ENCODE assay signal across 9 cellular contexts in the genomic region with DNA sequence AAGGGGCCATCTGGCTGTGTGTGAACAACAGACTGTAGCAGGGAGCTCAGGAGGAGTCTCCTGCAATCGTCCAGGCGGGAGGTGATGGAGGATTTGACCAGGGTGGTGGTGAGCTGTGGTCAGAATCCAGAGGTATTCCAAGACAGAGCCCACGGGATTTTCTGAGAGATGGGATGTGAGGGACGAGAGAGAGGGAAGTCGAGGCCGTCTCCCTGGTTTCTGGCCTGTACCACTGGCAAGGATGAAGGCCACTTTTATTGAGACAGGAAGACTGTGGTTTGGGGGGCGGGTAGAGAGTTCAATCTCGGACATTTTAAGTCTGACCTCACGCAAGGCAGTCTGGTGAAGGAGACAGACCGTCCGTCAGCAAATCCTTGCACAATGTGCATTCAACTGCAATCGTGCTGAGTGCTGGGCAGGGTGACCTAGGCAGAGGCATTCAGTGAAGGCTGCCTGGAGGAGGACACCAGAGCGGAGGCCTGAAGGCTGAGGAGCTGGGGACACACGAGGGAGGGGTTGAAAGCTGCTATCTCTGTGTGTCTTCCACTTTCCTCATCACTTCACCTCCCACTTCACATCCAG. TPM values are rescaled to one million over a fixed set of nuclear protein-coding genes. Genes with fewer than 3 reads are reported as not detected.
A peak's percentile ranks its signal among the peaks of the same experiment; 100 is the strongest.
DNase-seq lines count a peak whose midpoint lies in the region; ATAC-seq and TF ChIP-seq lines count a peak whose summit lies in the region.
"Had no signal": no experiment of that assay in that cellular context is flagged by ENCODE, and none has a peak within 500 bp of the region (broad histone marks: within the 10 kb centered on the region; RNA-seq: fewer than 3 reads in every experiment).

No MANE protein-coding gene starts in this region.

- H3K4me3 ChIP-seq in CD4-positive, alpha-beta memory T cell (ENCODE audit: low read length in 2 of 2): no peak overlapping the region
- H3K4me3 ChIP-seq: cardiac muscle cell had no signal

- H3K36me3 ChIP-seq in CD4-positive, alpha-beta memory T cell (ENCODE audit: insufficient read depth, low read length): no peaks in the 10 kb centered on the region
- H3K36me3 ChIP-seq: cardiac muscle cell had no signal

- H3K4me1 Mint-ChIP-seq in CD4-positive, alpha-beta memory T cell: peaks cover 59 to 87% (median 74%) of the 10 kb centered on the region in 4 donors
- H3K4me1 Mint-ChIP-seq in neural crest cell: peaks cover 43% of the 10 kb centered on the region
- H3K4me1 Mint-ChIP-seq in activated T-cell treated with anti-CD3 and anti-CD28 coated beads, Interleukin-2, amount 50 U/mL, for 4 hours (ENCODE audit: low read depth): peaks cover 84% of the 10 kb centered on the region

- no peak for DNase-seq in CD4-positive, alpha-beta memory T cell
- DNase-seq in NOMO-1 treated with DMSO at 0.1 percent for 48 hours (lab: John Stamatoyannopoulos, UW; ENCODE audit: unreplicated experiment): peak; percentile 77
- peak in 2 of 61 donors; percentile 21 to 30 for DNase-seq in caudate nucleus (lab: John Stamatoyannopoulos, UW)
- no peak for DNase-seq in neural crest cell (ENCODE audit: low read depth, low spot score)
- DNase-seq in NCI-H1417 treated with DMSO at 0.1 percent for 48 hours (lab: John Stamatoyannopoulos, UW): no peak
- no peak for DNase-seq in RKO (ENCODE audit: low spot score)
- no peak for DNase-seq in activated T-cell treated with anti-CD3 and anti-CD28 coated beads, Interleukin-2, amount 50 U/mL, for 4 hours

- H3K9me3 Mint-ChIP-seq in CD4-positive, alpha-beta memory T cell: peaks cover 0 to 3% (median 0%) of the 10 kb centered on the region in 8 donors
- H3K9me3 Mint-ChIP-seq in neural crest cell: no peaks in the 10 kb centered on the region
- H3K9me3 Mint-ChIP-seq in activated T-cell treated with anti-CD3 and anti-CD28 coated beads, Interleukin-2, amount 50 U/mL, for 4 hours: no peaks in the 10 kb centered on the region

- CTCF ChIA-PET in CD4-positive, alpha-beta memory T cell (lab: Charles Lee; ENCODE audit: partially characterized antibody): no interaction called here

- POLR2A ChIA-PET in CD4-positive, alpha-beta memory T cell (lab: Charles Lee; ENCODE audit: partially characterized antibody): interaction anchor here (0.8 to 1.3 kb wide), 5 partner anchors 12 to 53 kb away, joined by 3 to 4 read pairs (median 3); no protein-coding TSS in a partner anchor

- H3K4me3 Mint-ChIP-seq in CD4-positive, alpha-beta memory T cell: peak overlapping the region in 7 of 8 donors; percentile 51 to 73 (median 59)
- H3K4me3 Mint-ChIP-seq in neural crest cell: no peak overlapping the region
- no peak overlapping the region for H3K4me3 Mint-ChIP-seq in activated T-cell treated with anti-CD3 and anti-CD28 coated beads, Interleukin-2, amount 50 U/mL, for 4 hours

- H3K27ac ChIP-seq in CD4-positive, alpha-beta memory T cell (ENCODE audit: low read depth, low read length): peak overlapping the region; percentile 23
- peak overlapping the region; percentile 52 for H3K27ac ChIP-seq in caudate nucleus (ENCODE audit: low read depth, low read length)
- H3K27ac ChIP-seq: cardiac muscle cell had no signal

- H3K27ac Mint-ChIP-seq in CD4-positive, alpha-beta memory T cell: peak overlapping the region; percentile 81 to 95 (median 91)
- peak overlapping the region; percentile 90 for H3K27ac Mint-ChIP-seq in neural crest cell (ENCODE audit: unreplicated experiment)

- no peak for TF ChIP-seq CTCF in neural crest cell (conservative IDR thresholded peaks at IDR 0.05)

- no peak for ATAC-seq in GM21360 (IDR thresholded peaks at IDR 0.05; ENCODE audit: unreplicated experiment)
- no peak for ATAC-seq in activated T-cell treated with anti-CD3 and anti-CD28 coated beads, Interleukin-2, amount 50 U/mL, for 4 hours

- H3K27me3 ChIP-seq in CD4-positive, alpha-beta memory T cell (ENCODE audit: insufficient read depth, low read length): no peaks in the 10 kb centered on the region
- H3K27me3 ChIP-seq: cardiac muscle cell had no signal

- no peaks in the 10 kb centered on the region for H3K9me3 ChIP-seq in CD4-positive, alpha-beta memory T cell (ENCODE audit: control insufficient read depth in 1 of 2, low read length in 2 of 2)

- H3K27me3 Mint-ChIP-seq in CD4-positive, alpha-beta memory T cell: no peaks in the 10 kb centered on the region
- no peaks in the 10 kb centered on the region for H3K27me3 Mint-ChIP-seq in neural crest cell (ENCODE audit: low read depth)
- no peaks in the 10 kb centered on the region for H3K27me3 Mint-ChIP-seq in activated T-cell treated with anti-CD3 and anti-CD28 coated beads, Interleukin-2, amount 50 U/mL, for 4 hours (ENCODE audit: low read depth)

- H3K36me3 Mint-ChIP-seq in CD4-positive, alpha-beta memory T cell: peaks cover 16 to 34% of the 10 kb centered on the region in 2 donors
- H3K36me3 Mint-ChIP-seq in neural crest cell (ENCODE audit: low read depth): peaks cover 9% of the 10 kb centered on the region
- H3K36me3 Mint-ChIP-seq in activated T-cell treated with anti-CD3 and anti-CD28 coated beads, Interleukin-2, amount 50 U/mL, for 4 hours (ENCODE audit: insufficient read depth): peaks cover 10% of the 10 kb centered on the region

- intact Hi-C loops in CD4-positive, alpha-beta memory T cell (cut with micrococcal nuclease): no loop called here

- H3K4me1 ChIP-seq in CD4-positive, alpha-beta memory T cell (ENCODE audit: insufficient read depth, low read length): peaks cover 90% of the 10 kb centered on the region

RNA-seq across cellular contexts. Expression of gene PREX1, which starts 53.9 kb away (rescaled TPM):
- total RNA-seq in CD4-positive, alpha-beta memory T cell: 100 to 1,000 TPM; 164 to 165 TPM
- polyA plus RNA-seq in CD4-positive, alpha-beta memory T cell: 10 to 100 TPM; 10.6 to 79.6 TPM
- 72.4 and 73.7 TPM in 2 replicates for total RNA-seq in neural crest cell
- 10 to 100 TPM; 28.8 to 31.4 (median 29.5) TPM for total RNA-seq in activated T-cell treated with anti-CD3 and anti-CD28 coated beads, Interleukin-2, amount 50 U/mL, for 4 hours

Comparison
In these comparisons a context has a peak if more than half of its experiments do, and no peak if none do; other contexts are left out.
1. H3K4me3 Mint-ChIP-seq: peak in CD4-positive, alpha-beta memory T cell (7 of 8); none in neural crest cell (single experiment) and activated T-cell treated with anti-CD3 and anti-CD28 coated beads, Interleukin-2, amount 50 U/mL, for 4 hours (single experiment).